ENCODE assay signal across 21 cellular contexts in genomic region chr10:128579902-128580301, GRCh38.
DNase-seq lines count a peak whose midpoint lies in the region; ATAC-seq and TF ChIP-seq lines count a peak whose summit lies in the region.
"Had no signal": no experiment of that assay in that cellular context is flagged by ENCODE, and none has a peak within 500 bp of the region (broad histone marks: within the 10 kb centered on the region; RNA-seq: fewer than 3 reads in every experiment).

No MANE protein-coding gene starts in this region.

- H3K27ac Mint-ChIP-seq in WTC11 (peak overlapping the region; percentile 70; the same call in 1 of the 2 replicates), mesothelial cell of epicardium (peak overlapping the region; percentile 35)
- H3K27ac Mint-ChIP-seq: CD8-positive, alpha-beta memory T cell; T-helper 17 cell had no signal

- POLR2A ChIA-PET in WTC11 (lab: Charles Lee) = no interaction called here

- peaks cover 6% of the 10 kb centered on the region; the same call in 1 of the 2 replicates for H3K9me3 Mint-ChIP-seq in WTC11
- H3K9me3 Mint-ChIP-seq in mesothelial cell of epicardium = no peaks in the 10 kb centered on the region

- H3K36me3 Mint-ChIP-seq in WTC11 (peaks cover 12% of the 10 kb centered on the region), mesothelial cell of epicardium (no peaks in the 10 kb centered on the region)
- H3K36me3 Mint-ChIP-seq: CD8-positive, alpha-beta memory T cell had no signal

- H3K4me3 ChIP-seq in BE2C (ENCODE audit: low read depth, low read length) = no peak overlapping the region
- no peak overlapping the region for H3K4me3 ChIP-seq in H7 (ENCODE audit: insufficient read depth, low read depth, low read length)
- H3K4me3 ChIP-seq: A549 had no signal

- CTCF ChIA-PET in WTC11 (lab: Charles Lee) = interaction anchor here (1.0 kb wide), 1 partner anchor 8 kb away, joined by 6 read pairs; no protein-coding TSS in a partner anchor

- H3K4me3 Mint-ChIP-seq in WTC11 (no peak overlapping the region), mesothelial cell of epicardium (peak overlapping the region; percentile 4)
- H3K4me3 Mint-ChIP-seq: CD8-positive, alpha-beta memory T cell; T-helper 17 cell had no signal

- H3K9me3 ChIP-seq in BE2C = no peaks in the 10 kb centered on the region
- H3K9me3 ChIP-seq: A549 had no signal

- peaks cover 27% of the 10 kb centered on the region for H3K27me3 Mint-ChIP-seq in WTC11 (ENCODE audit: low read depth)
- peaks cover 76% of the 10 kb centered on the region for H3K27me3 Mint-ChIP-seq in mesothelial cell of epicardium (ENCODE audit: low read depth)

- H3K27me3 ChIP-seq in BE2C (no peaks in the 10 kb centered on the region), H7 (ENCODE audit: control insufficient read depth, insufficient read depth, low read length) (peaks cover 3% of the 10 kb centered on the region; the same call in 1 of the 2 replicates)

- TF ChIP-seq CTCF in BE2C (IDR thresholded peaks at IDR 0.05; ENCODE audit: low read depth, low read length) = no peak
- TF ChIP-seq CTCF in WTC11 (IDR thresholded peaks at IDR 0.05) = no peak
- no peak for TF ChIP-seq CTCF in mesothelial cell of epicardium (IDR thresholded peaks at IDR 0.05; ENCODE audit: unreplicated experiment)

- no peak for ATAC-seq in WTC11
- ATAC-seq: A549, HepG2, Panc1, T-helper 17 cell had no signal

- DNase-seq in BE2C = peak; percentile 30
- peak; percentile 26 for DNase-seq in H7
- no peak for DNase-seq in WTC11 (ENCODE audit: low spot score)
- no peak for DNase-seq in mesothelial cell of epicardium (ENCODE audit: low spot score in 2 of 2, unreplicated experiment in 2 of 2)
- DNase-seq in stimulated activated CD4-positive, alpha-beta T cell treated with anti-CD3 and anti-CD28 coated beads, Interleukin-4, amount 100 ng/mL, for 24 hours = no peak
- DNase-seq in AG08395 (ENCODE audit: low spot score) = no peak
- DNase-seq in NCI-H510A (lab: John Stamatoyannopoulos, UW) = no peak
- DNase-seq: CD8-positive, alpha-beta memory T cell; DMS153; DND-41; GOT3; NCI-H1105; NCI-H1436 treated with DMSO at 0.1 percent for 48 hours; NCI-H187 treated with DMSO at 0.1 percent for 48 hours; NCI-H446; NCI-H526; SHP77; T-helper 17 cell had no signal

- peaks cover 19% of the 10 kb centered on the region for H3K4me1 ChIP-seq in BE2C
- H3K4me1 ChIP-seq: A549 had no signal

- H3K36me3 ChIP-seq in BE2C (no peaks in the 10 kb centered on the region), H7 (replicated peaks; ENCODE audit: control insufficient read depth, insufficient read depth, low read length) (no peaks in the 10 kb centered on the region)

- H3K4me1 Mint-ChIP-seq in WTC11 = peaks cover 52% of the 10 kb centered on the region
- H3K4me1 Mint-ChIP-seq in mesothelial cell of epicardium = peaks cover 38% of the 10 kb centered on the region
- H3K4me1 Mint-ChIP-seq: CD8-positive, alpha-beta memory T cell; T-helper 17 cell had no signal

TF ChIP-seq in WTC11, 78 proteins besides CTCF, POLR2A, EP300 and RAD21:
- TF ChIP-seq FOXK1 (CRISPR knock-in tag; IDR thresholded peaks at IDR 0.05) (no peak), NR3C1 (CRISPR knock-in tag; conservative IDR thresholded peaks at IDR 0.05; ENCODE audit: low read depth) (no peak), ZNF138 (CRISPR knock-in tag; conservative IDR thresholded peaks at IDR 0.05) (no peak), GABPB1 (CRISPR knock-in tag; IDR thresholded peaks at IDR 0.05) (no peak), ERG (CRISPR knock-in tag; IDR thresholded peaks at IDR 0.05) (no peak), ATF6 (CRISPR knock-in tag; IDR thresholded peaks at IDR 0.05) (no peak), ZNF232 (CRISPR knock-in tag; IDR thresholded peaks at IDR 0.05) (no peak), ZNF281 (CRISPR knock-in tag; IDR thresholded peaks at IDR 0.05) (no peak), PREB (CRISPR knock-in tag; IDR thresholded peaks at IDR 0.05; ENCODE audit: borderline replicate concordance) (no peak), JUN (CRISPR knock-in tag; IDR thresholded peaks at IDR 0.05) (no peak), ZNF219 (CRISPR knock-in tag; IDR thresholded peaks at IDR 0.05; ENCODE audit: borderline replicate concordance) (no peak)

Comparison
In these comparisons a context has a peak if more than half of its experiments do, and no peak if none do; other contexts are left out.
1. DNase-seq: peak in BE2C (single experiment) and H7 (single experiment); none in WTC11 (single experiment), mesothelial cell of epicardium (0 of 2), stimulated activated CD4-positive, alpha-beta T cell treated with anti-CD3 and anti-CD28 coated beads, Interleukin-4, amount 100 ng/mL, for 24 hours (single experiment), AG08395 (single experiment) and NCI-H510A (single experiment).